Comparison of ENCODE assay signal across 9 cellular contexts in the genomic region with DNA sequence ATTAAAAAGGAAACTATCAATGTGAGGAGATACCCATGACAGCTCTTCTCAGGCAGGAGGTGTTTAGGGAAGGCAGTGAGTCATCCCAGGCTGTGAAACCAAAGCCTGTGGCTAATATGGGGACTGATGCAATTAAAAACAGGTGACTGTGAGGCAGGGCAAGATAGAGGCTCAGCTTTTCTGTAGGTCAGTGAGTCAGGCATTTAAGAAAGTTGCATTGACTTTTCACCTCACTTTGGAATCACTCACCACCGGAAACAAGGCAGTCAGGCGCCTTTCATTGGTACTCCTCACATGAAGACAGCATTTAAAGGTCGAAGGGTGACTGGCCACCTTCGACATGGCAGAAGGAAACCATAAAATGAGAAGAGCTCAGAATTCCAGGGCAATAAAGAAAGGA. TPM values are rescaled to one million over a fixed set of nuclear protein-coding genes. Genes with fewer than 3 reads are reported as not detected.
DNase-seq lines count a peak whose midpoint lies in the region; ATAC-seq and TF ChIP-seq lines count a peak whose summit lies in the region.
"Had no signal": no experiment of that assay in that cellular context is flagged by ENCODE, and none has a peak within 500 bp of the region (broad histone marks: within the 10 kb centered on the region; RNA-seq: fewer than 3 reads in every experiment).

No MANE protein-coding gene starts in this region.

- H3K9me3 ChIP-seq in MG63 (no peaks in the 10 kb centered on the region), hepatocyte (ENCODE audit: low read depth) (no peaks in the 10 kb centered on the region)

- WGBS in hepatocyte (ENCODE audit: low lambda C conversion rate, missing lambda C conversion rate) = 67% methylated on average over 4 of the region's 4 CpGs

- no peaks in the 10 kb centered on the region for H3K79me2 ChIP-seq in hepatocyte

- H3K4me3 ChIP-seq in MG63 = no peak overlapping the region
- no peak overlapping the region for H3K4me3 ChIP-seq in hepatocyte

- no peak overlapping the region for H2AFZ ChIP-seq in hepatocyte

- peak overlapping the region; percentile 79 for H3K27ac ChIP-seq in hepatocyte

- H4K20me1 ChIP-seq in hepatocyte (ENCODE audit: insufficient read depth, poor library complexity, severe bottlenecking) = no peaks in the 10 kb centered on the region

- H3K4me2 ChIP-seq in hepatocyte = no peak overlapping the region

- DNase-seq in MG63 (peak; percentile 6), hepatocyte (ENCODE audit: low spot score) (peak; percentile 58), Ammon's horn (ENCODE audit: low spot score) (no peak), activated gamma-delta T cell (lab: John Stamatoyannopoulos, UW) (no peak)
- no peak for DNase-seq in stimulated activated CD4-positive, alpha-beta T cell treated with anti-CD3 and anti-CD28 coated beads, Interleukin-4, amount 100 ng/mL, for 4 hours
- DNase-seq: amniotic stem cell had no signal

- ATAC-seq in GM18498 (IDR thresholded peaks at IDR 0.05; ENCODE audit: unreplicated experiment) (peak; percentile 62), GM21825 (IDR thresholded peaks at IDR 0.05; ENCODE audit: unreplicated experiment) (peak; percentile 82), HG02678 (IDR thresholded peaks at IDR 0.05; ENCODE audit: unreplicated experiment) (no peak)

- no peaks in the 10 kb centered on the region for H3K9me2 ChIP-seq in hepatocyte (replicated peaks; ENCODE audit: insufficient read depth)

- H3K36me3 ChIP-seq in MG63 (no peaks in the 10 kb centered on the region), hepatocyte (replicated peaks; ENCODE audit: insufficient read depth, low read depth) (no peaks in the 10 kb centered on the region)

- no peaks in the 10 kb centered on the region for H3K27me3 ChIP-seq in MG63
- no peaks in the 10 kb centered on the region for H3K27me3 ChIP-seq in hepatocyte

- H3K4me1 ChIP-seq in hepatocyte (ENCODE audit: insufficient read depth) = peaks cover 9% of the 10 kb centered on the region

- no peak for TF ChIP-seq CTCF in hepatocyte (IDR thresholded peaks at IDR 0.05; ENCODE audit: poor library complexity)

RNA-seq across cellular contexts. Expression of a gene that starts 54.5 kb away (rescaled TPM):
- total RNA-seq in MG63 (2014; rRNA removed; shearing (Covaris generic); ENCODE audit: low replicate concordance) = 0.53 and 0.62 TPM in 2 replicates
- 2.6 and 2.9 TPM in 2 replicates for total RNA-seq in hepatocyte
- polyA plus RNA-seq in hepatocyte = 1.9 and 2.3 TPM in 2 replicates

Comparison
In these comparisons a context has a peak if more than half of its experiments do, and no peak if none do; other contexts are left out.
1. DNase-seq: peak in MG63 (single experiment) and hepatocyte (single experiment); none in Ammon's horn (single experiment), stimulated activated CD4-positive, alpha-beta T cell treated with anti-CD3 and anti-CD28 coated beads, Interleukin-4, amount 100 ng/mL, for 4 hours (0 of 2) and activated gamma-delta T cell (single experiment).